ENCODE assay signal across 2 cellular contexts in the genomic region with DNA sequence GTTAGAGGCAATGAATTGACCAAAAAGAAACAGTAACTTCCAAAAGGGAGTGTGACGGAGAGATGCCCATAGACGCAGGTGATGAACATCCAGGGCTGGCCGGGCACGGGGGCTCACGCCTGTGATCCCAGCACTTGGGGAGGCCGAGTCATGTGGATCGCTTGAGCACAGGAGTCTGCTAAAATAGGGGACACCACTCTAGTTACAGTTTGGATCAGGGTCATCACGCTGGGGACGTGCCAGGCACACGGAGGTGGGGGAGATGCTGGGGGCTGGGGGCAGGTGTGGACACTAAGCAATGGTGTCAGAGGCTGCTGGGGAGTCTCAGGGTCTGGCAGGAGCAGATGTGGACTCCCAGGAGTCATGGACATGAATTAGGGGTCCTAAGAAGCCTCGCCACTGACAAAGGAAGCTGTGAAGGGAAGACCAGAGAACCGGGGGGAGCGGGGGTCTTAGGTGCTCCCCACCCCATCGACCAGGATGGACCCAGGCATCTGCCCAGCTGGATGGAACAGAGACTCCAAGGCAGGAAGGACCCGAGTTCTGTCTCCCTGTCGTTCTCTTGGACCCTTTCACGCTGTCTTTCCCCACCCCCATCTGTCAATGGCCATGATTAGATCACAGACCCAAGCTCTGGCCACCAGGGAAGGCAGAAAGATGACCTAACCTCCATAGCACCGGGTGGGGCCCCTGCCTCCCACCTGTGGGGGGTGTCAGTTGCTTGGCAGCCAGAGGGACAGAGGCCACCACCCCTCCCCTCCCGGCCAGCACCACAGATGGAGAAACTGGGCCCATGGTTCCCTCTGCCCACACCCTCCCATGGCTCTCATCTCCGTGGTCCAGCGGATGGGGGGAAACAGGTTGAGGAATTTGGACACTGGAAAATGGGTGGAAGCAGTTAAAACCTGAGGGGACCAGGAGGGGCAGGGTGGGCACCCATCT.
A peak's percentile ranks its signal among the peaks of the same experiment; 100 is the strongest.
TF ChIP-seq lines count a peak whose summit lies in the region.

No MANE protein-coding gene starts in this region.

TF ChIP-seq in HEK293, 187 proteins besides CTCF, POLR2A, EP300 and RAD21 (continues in another document):
- TF ChIP-seq ZSCAN23 (tag by site-specific recombination; IDR thresholded peaks at IDR 0.05): no peak
- TF ChIP-seq INSM2 (tag by site-specific recombination; IDR thresholded peaks at IDR 0.05): no peak
- no peak for TF ChIP-seq ZNF155 (tag by site-specific recombination; IDR thresholded peaks at IDR 0.05)
- TF ChIP-seq GLIS2 (tag by site-specific recombination; IDR thresholded peaks at IDR 0.05): peak; percentile 49
- peak; percentile 95 for TF ChIP-seq GLIS1 (tag by site-specific recombination; IDR thresholded peaks at IDR 0.05)
- no peak for TF ChIP-seq ZNF792 (tag by site-specific recombination; IDR thresholded peaks at IDR 0.05)
- peak; percentile 60 for TF ChIP-seq SCRT2 (tag by site-specific recombination; IDR thresholded peaks at IDR 0.05)
- TF ChIP-seq ZNF37A (tag by site-specific recombination; IDR thresholded peaks at IDR 0.05): no peak
- no peak for TF ChIP-seq ZNF202 (tag by site-specific recombination; IDR thresholded peaks at IDR 0.05; ENCODE audit: borderline replicate concordance)
- TF ChIP-seq ZNF518A (tag by site-specific recombination; conservative IDR thresholded peaks at IDR 0.05; ENCODE audit: low read depth): no peak
- no peak for TF ChIP-seq MZF1 (tag by site-specific recombination; IDR thresholded peaks at IDR 0.05; ENCODE audit: borderline replicate concordance)
- TF ChIP-seq ZNF521 (tag by site-specific recombination; IDR thresholded peaks at IDR 0.05): no peak
- peak; percentile 13; the same call in 1 of the 2 replicates for TF ChIP-seq ZFP69B (tag by site-specific recombination; IDR thresholded peaks at IDR 0.05)
- 0 out of 2 replicates have a peak, but pooled peaks have one; percentile 45 for TF ChIP-seq SCRT1 (tag by site-specific recombination; IDR thresholded peaks at IDR 0.05; ENCODE audit: borderline replicate concordance)
- TF ChIP-seq, protein P1, sequence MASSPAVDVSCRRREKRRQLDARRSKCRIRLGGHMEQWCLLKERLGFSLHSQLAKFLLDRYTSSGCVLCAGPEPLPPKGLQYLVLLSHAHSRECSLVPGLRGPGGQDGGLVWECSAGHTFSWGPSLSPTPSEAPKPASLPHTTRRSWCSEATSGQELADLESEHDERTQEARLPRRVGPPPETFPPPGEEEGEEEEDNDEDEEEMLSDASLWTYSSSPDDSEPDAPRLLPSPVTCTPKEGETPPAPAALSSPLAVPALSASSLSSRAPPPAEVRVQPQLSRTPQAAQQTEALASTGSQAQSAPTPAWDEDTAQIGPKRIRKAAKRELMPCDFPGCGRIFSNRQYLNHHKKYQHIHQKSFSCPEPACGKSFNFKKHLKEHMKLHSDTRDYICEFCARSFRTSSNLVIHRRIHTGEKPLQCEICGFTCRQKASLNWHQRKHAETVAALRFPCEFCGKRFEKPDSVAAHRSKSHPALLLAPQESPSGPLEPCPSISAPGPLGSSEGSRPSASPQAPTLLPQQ (tag by site-specific recombination; IDR thresholded peaks at IDR 0.05): 0 out of 2 replicates have a peak, but pooled peaks have one; percentile 30
- TF ChIP-seq GLI4 (tag by site-specific recombination; IDR thresholded peaks at IDR 0.05): no peak
- TF ChIP-seq WT1 (tag by site-specific recombination; IDR thresholded peaks at IDR 0.05): no peak

TF ChIP-seq in HepG2, 621 proteins besides CTCF, POLR2A, EP300 and RAD21:
- TF ChIP-seq CAMTA2 (CRISPR knock-in tag; IDR thresholded peaks at IDR 0.05; ENCODE audit: borderline replicate concordance) (no peak), ZNF670 (CRISPR knock-in tag; IDR thresholded peaks at IDR 0.05; ENCODE audit: borderline replicate concordance) (no peak), RFX1 (IDR thresholded peaks at IDR 0.05) (no peak), ZNF572 (CRISPR knock-in tag; IDR thresholded peaks at IDR 0.05) (no peak), ZNF207 (IDR thresholded peaks at IDR 0.05; ENCODE audit: borderline replicate concordance) (no peak), CBFB (CRISPR knock-in tag; IDR thresholded peaks at IDR 0.05) (no peak), YEATS4 (CRISPR knock-in tag; IDR thresholded peaks at IDR 0.05; ENCODE audit: borderline replicate concordance) (no peak), RFX3 (CRISPR knock-in tag; IDR thresholded peaks at IDR 0.05) (no peak), AGO2 (optimal IDR thresholded peaks at IDR 0.05; ENCODE audit: low read depth, low read length) (peak; percentile 20), POLR2G (IDR thresholded peaks at IDR 0.05; ENCODE audit: low read depth, low read length) (peak; percentile 45), ZNF639 (CRISPR knock-in tag; conservative IDR thresholded peaks at IDR 0.05) (no peak), ZNF451 (CRISPR knock-in tag; IDR thresholded peaks at IDR 0.05) (no peak), GABPB1 (CRISPR knock-in tag; IDR thresholded peaks at IDR 0.05) (no peak)
- TF ChIP-seq, protein P2, sequence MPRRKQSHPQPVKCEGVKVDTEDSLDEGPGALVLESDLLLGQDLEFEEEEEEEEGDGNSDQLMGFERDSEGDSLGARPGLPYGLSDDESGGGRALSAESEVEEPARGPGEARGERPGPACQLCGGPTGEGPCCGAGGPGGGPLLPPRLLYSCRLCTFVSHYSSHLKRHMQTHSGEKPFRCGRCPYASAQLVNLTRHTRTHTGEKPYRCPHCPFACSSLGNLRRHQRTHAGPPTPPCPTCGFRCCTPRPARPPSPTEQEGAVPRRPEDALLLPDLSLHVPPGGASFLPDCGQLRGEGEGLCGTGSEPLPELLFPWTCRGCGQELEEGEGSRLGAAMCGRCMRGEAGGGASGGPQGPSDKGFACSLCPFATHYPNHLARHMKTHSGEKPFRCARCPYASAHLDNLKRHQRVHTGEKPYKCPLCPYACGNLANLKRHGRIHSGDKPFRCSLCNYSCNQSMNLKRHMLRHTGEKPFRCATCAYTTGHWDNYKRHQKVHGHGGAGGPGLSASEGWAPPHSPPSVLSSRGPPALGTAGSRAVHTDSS (CRISPR knock-in tag; conservative IDR thresholded peaks at IDR 0.05): no peak
